ENCODE assay signal across 1 cellular context in the genomic region with DNA sequence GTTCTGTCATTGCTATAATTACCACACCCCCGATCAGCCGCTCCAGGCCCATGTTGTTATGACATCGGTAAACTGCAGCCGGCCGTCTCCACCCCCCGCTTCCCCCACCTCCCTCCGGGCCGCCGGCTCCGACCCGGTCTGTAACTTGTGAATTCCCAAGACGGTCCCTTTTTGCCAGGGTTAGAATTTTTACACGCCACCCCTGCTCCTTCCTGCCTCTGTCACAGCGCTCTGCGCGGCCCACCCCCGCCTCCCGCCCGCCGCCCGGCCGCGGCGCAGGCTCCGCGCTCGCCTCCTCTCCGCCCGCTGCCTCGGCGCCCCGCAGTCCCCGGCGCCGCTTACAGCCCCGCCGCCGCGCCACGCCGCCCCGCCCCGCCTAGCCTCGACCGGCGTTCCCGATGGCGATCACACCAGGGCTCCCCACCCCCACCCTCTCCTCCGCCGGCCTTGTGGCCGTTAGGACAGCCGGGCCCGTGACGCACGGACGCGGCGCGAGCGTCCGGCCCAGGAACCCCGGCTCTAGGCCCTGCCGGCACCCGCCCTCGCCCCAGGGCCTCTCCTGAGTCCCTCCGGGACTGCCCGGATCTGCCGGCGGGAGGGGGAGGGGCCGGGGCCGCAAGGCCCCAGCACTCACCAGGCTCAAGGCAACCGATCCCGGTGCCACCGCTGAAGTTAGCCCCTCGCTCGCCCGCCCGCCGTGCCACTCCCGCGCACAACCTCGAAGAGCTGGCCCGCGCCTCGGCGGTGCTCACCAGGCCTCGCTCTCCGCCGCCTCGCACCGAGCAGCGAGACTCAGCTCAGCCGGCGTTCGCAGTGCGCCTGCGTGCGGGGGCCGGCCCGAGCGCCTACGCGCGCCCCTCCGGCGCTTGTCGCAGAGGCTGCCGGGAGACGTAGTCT.
TF ChIP-seq lines count a peak whose summit lies in the region.

Gene KPNA1 (minus strand): TSS at position 817 of the 897 bp plus-strand sequence. CDS start 18,374 bp downstream, outside the sequence.

TF ChIP-seq in HepG2, 621 proteins besides CTCF, POLR2A, EP300 and RAD21 (continued from another document and continues in another):
- TF ChIP-seq TBX3 (IDR thresholded peaks at IDR 0.05; ENCODE audit: borderline replicate concordance) = no peak
- TF ChIP-seq PCBP2 (optimal IDR thresholded peaks at IDR 0.05; ENCODE audit: low read depth, low read length, poor library complexity, severe bottlenecking) = no peak
- TF ChIP-seq PHF21A (CRISPR knock-in tag; IDR thresholded peaks at IDR 0.05) = no peak
- TF ChIP-seq, protein P1, sequence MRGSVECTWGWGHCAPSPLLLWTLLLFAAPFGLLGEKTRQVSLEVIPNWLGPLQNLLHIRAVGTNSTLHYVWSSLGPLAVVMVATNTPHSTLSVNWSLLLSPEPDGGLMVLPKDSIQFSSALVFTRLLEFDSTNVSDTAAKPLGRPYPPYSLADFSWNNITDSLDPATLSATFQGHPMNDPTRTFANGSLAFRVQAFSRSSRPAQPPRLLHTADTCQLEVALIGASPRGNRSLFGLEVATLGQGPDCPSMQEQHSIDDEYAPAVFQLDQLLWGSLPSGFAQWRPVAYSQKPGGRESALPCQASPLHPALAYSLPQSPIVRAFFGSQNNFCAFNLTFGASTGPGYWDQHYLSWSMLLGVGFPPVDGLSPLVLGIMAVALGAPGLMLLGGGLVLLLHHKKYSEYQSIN (CRISPR knock-in tag; IDR thresholded peaks at IDR 0.05; ENCODE audit: borderline replicate concordance) = no peak
- no peak for TF ChIP-seq ZNF3 (CRISPR knock-in tag; IDR thresholded peaks at IDR 0.05)
- TF ChIP-seq CBX5 (CRISPR knock-in tag; IDR thresholded peaks at IDR 0.05; ENCODE audit: borderline replicate concordance) = 0 out of 2 replicates have a peak, but pooled peaks have one; percentile 25
- peak; percentile 97 for TF ChIP-seq THAP11 (CRISPR knock-in tag; IDR thresholded peaks at IDR 0.05)
- TF ChIP-seq ZSCAN31 (CRISPR knock-in tag; IDR thresholded peaks at IDR 0.05; ENCODE audit: low read depth) = peak; percentile 84
- TF ChIP-seq ZNF30 (CRISPR knock-in tag; IDR thresholded peaks at IDR 0.05) = no peak; the same call in 1 of the 2 replicates
- no peak for TF ChIP-seq SMC3 (IDR thresholded peaks at IDR 0.05; ENCODE audit: low read length)
- TF ChIP-seq SAP130 (CRISPR knock-in tag; IDR thresholded peaks at IDR 0.05; ENCODE audit: low read depth) = peak; percentile 88
- TF ChIP-seq MYNN (CRISPR knock-in tag; IDR thresholded peaks at IDR 0.05; ENCODE audit: low read depth) = 0 out of 2 replicates have a peak, but pooled peaks have one; percentile 54
- 0 out of 2 replicates have a peak, but pooled peaks have one; percentile 23 for TF ChIP-seq TSC22D2 (CRISPR knock-in tag; IDR thresholded peaks at IDR 0.05; ENCODE audit: borderline replicate concordance)
- TF ChIP-seq SMARCC2 (IDR thresholded peaks at IDR 0.05) = no peak
- peak; percentile 46; the same call in 1 of the 2 replicates for TF ChIP-seq MXD4 (CRISPR knock-in tag; IDR thresholded peaks at IDR 0.05)
- peak; percentile 96 for TF ChIP-seq ZNF879 (CRISPR knock-in tag; IDR thresholded peaks at IDR 0.05)
- 0 out of 2 replicates have a peak, but pooled peaks have one; percentile 53 for TF ChIP-seq ZNF740 (CRISPR knock-in tag; IDR thresholded peaks at IDR 0.05)
- TF ChIP-seq ZFP1 (CRISPR knock-in tag; IDR thresholded peaks at IDR 0.05) = no peak
- TF ChIP-seq, protein P2, sequence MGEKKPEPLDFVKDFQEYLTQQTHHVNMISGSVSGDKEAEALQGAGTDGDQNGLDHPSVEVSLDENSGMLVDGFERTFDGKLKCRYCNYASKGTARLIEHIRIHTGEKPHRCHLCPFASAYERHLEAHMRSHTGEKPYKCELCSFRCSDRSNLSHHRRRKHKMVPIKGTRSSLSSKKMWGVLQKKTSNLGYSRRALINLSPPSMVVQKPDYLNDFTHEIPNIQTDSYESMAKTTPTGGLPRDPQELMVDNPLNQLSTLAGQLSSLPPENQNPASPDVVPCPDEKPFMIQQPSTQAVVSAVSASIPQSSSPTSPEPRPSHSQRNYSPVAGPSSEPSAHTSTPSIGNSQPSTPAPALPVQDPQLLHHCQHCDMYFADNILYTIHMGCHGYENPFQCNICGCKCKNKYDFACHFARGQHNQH (CRISPR knock-in tag; IDR thresholded peaks at IDR 0.05) = peak; percentile 79
- peak; percentile 81; the same call in 1 of the 2 replicates for TF ChIP-seq ZNF607 (CRISPR knock-in tag; IDR thresholded peaks at IDR 0.05; ENCODE audit: borderline replicate concordance)
- no peak for TF ChIP-seq ESRRA (CRISPR knock-in tag; IDR thresholded peaks at IDR 0.05; ENCODE audit: low read depth)
- peak; percentile 57; the same call in 1 of the 2 replicates for TF ChIP-seq FOXO1 (CRISPR knock-in tag; IDR thresholded peaks at IDR 0.05)
- no peak for TF ChIP-seq MNT (IDR thresholded peaks at IDR 0.05)
- no peak for TF ChIP-seq SNRNP70 (IDR thresholded peaks at IDR 0.05; ENCODE audit: low read depth, low read length)
- TF ChIP-seq, protein P3, sequence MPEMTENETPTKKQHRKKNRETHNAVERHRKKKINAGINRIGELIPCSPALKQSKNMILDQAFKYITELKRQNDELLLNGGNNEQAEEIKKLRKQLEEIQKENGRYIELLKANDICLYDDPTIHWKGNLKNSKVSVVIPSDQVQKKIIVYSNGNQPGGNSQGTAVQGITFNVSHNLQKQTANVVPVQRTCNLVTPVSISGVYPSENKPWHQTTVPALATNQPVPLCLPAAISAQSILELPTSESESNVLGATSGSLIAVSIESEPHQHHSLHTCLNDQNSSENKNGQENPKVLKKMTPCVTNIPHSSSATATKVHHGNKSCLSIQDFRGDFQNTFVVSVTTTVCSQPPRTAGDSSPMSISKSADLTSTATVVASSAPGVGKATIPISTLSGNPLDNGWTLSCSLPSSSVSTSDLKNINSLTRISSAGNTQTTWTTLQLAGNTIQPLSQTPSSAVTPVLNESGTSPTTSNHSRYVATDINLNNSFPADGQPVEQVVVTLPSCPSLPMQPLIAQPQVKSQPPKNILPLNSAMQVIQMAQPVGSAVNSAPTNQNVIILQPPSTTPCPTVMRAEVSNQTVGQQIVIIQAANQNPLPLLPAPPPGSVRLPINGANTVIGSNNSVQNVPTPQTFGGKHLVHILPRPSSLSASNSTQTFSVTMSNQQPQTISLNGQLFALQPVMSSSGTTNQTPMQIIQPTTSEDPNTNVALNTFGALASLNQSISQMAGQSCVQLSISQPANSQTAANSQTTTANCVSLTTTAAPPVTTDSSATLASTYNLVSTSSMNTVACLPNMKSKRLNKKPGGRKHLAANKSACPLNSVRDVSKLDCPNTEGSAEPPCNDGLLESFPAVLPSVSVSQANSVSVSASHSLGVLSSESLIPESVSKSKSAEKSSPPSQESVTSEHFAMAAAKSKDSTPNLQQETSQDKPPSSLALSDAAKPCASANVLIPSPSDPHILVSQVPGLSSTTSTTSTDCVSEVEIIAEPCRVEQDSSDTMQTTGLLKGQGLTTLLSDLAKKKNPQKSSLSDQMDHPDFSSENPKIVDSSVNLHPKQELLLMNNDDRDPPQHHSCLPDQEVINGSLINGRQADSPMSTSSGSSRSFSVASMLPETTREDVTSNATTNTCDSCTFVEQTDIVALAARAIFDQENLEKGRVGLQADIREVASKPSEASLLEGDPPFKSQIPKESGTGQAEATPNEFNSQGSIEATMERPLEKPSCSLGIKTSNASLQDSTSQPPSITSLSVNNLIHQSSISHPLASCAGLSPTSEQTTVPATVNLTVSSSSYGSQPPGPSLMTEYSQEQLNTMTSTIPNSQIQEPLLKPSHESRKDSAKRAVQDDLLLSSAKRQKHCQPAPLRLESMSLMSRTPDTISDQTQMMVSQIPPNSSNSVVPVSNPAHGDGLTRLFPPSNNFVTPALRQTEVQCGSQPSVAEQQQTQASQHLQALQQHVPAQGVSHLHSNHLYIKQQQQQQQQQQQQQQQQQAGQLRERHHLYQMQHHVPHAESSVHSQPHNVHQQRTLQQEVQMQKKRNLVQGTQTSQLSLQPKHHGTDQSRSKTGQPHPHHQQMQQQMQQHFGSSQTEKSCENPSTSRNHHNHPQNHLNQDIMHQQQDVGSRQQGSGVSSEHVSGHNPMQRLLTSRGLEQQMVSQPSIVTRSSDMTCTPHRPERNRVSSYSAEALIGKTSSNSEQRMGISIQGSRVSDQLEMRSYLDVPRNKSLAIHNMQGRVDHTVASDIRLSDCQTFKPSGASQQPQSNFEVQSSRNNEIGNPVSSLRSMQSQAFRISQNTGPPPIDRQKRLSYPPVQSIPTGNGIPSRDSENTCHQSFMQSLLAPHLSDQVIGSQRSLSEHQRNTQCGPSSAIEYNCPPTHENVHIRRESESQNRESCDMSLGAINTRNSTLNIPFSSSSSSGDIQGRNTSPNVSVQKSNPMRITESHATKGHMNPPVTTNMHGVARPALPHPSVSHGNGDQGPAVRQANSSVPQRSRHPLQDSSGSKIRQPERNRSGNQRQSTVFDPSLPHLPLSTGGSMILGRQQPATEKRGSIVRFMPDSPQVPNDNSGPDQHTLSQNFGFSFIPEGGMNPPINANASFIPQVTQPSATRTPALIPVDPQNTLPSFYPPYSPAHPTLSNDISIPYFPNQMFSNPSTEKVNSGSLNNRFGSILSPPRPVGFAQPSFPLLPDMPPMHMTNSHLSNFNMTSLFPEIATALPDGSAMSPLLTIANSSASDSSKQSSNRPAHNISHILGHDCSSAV (CRISPR knock-in tag; IDR thresholded peaks at IDR 0.05; ENCODE audit: borderline replicate concordance) = no peak
- TF ChIP-seq SOX13 (IDR thresholded peaks at IDR 0.05) = no peak
- TF ChIP-seq SOX13 (CRISPR knock-in tag; conservative IDR thresholded peaks at IDR 0.05 in 1 of 2, IDR thresholded peaks at IDR 0.05 in 1 of 2) = no peak; a peak in 1 of 4 replicates
- TF ChIP-seq ASH2L (IDR thresholded peaks at IDR 0.05; ENCODE audit: insufficient read length, low read depth, low read length) = peak; percentile 97
- 0 out of 2 replicates have a peak, but pooled peaks have one; percentile 69 for TF ChIP-seq ZNF747 (CRISPR knock-in tag; IDR thresholded peaks at IDR 0.05; ENCODE audit: borderline replicate concordance)
- TF ChIP-seq, protein P4, sequence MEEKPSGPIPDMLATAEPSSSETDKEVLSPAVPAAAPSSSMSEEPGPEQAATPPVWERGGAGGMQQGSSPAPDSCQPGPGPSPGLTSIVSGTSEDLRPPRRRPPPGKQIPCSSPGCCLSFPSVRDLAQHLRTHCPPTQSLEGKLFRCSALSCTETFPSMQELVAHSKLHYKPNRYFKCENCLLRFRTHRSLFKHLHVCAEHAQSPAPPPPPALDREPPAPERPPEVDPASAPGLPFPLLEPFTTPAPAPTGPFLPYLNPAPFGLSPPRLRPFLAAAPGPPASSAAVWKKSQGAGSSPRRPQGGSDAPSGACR (CRISPR knock-in tag; IDR thresholded peaks at IDR 0.05) = peak; percentile 69; the same call in 1 of the 2 replicates
- peak; percentile 44; the same call in 1 of the 2 replicates for TF ChIP-seq MAF1 (CRISPR knock-in tag; IDR thresholded peaks at IDR 0.05; ENCODE audit: borderline replicate concordance)
- TF ChIP-seq NRL (CRISPR knock-in tag; IDR thresholded peaks at IDR 0.05; ENCODE audit: borderline replicate concordance) = peak; percentile 75; the same call in 1 of the 2 replicates
- TF ChIP-seq, protein P5, sequence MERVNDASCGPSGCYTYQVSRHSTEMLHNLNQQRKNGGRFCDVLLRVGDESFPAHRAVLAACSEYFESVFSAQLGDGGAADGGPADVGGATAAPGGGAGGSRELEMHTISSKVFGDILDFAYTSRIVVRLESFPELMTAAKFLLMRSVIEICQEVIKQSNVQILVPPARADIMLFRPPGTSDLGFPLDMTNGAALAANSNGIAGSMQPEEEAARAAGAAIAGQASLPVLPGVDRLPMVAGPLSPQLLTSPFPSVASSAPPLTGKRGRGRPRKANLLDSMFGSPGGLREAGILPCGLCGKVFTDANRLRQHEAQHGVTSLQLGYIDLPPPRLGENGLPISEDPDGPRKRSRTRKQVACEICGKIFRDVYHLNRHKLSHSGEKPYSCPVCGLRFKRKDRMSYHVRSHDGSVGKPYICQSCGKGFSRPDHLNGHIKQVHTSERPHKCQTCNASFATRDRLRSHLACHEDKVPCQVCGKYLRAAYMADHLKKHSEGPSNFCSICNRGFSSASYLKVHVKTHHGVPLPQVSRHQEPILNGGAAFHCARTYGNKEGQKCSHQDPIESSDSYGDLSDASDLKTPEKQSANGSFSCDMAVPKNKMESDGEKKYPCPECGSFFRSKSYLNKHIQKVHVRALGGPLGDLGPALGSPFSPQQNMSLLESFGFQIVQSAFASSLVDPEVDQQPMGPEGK (CRISPR knock-in tag; IDR thresholded peaks at IDR 0.05) = peak; percentile 64; the same call in 1 of the 2 replicates
- TF ChIP-seq CENPT (CRISPR knock-in tag; IDR thresholded peaks at IDR 0.05; ENCODE audit: low read depth) = no peak
- peak; percentile 96 for TF ChIP-seq KDM5B (CRISPR knock-in tag; IDR thresholded peaks at IDR 0.05; ENCODE audit: borderline replicate concordance)
- TF ChIP-seq, protein P6, sequence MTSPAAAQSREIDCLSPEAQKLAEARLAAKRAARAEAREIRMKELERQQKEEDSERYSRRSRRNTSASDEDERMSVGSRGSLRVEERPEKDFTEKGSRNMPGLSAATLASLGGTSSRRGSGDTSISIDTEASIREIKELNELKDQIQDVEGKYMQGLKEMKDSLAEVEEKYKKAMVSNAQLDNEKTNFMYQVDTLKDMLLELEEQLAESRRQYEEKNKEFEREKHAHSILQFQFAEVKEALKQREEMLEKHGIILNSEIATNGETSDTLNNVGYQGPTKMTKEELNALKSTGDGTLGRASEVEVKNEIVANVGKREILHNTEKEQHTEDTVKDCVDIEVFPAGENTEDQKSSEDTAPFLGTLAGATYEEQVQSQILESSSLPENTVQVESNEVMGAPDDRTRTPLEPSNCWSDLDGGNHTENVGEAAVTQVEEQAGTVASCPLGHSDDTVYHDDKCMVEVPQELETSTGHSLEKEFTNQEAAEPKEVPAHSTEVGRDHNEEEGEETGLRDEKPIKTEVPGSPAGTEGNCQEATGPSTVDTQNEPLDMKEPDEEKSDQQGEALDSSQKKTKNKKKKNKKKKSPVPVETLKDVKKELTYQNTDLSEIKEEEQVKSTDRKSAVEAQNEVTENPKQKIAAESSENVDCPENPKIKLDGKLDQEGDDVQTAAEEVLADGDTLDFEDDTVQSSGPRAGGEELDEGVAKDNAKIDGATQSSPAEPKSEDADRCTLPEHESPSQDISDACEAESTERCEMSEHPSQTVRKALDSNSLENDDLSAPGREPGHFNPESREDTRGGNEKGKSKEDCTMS (CRISPR knock-in tag; conservative IDR thresholded peaks at IDR 0.05) = no peak
- TF ChIP-seq CHD4 (IDR thresholded peaks at IDR 0.05; ENCODE audit: borderline replicate concordance, low read length) = no peak
